Comparison of ENCODE assay signal across 34 cellular contexts in genomic region chr3:180776433-180776832, GRCh38.
"Had no signal": no experiment of that assay in that cellular context is flagged by ENCODE, and none has a peak within 500 bp of the region (broad histone marks: within the 10 kb centered on the region; RNA-seq: fewer than 3 reads in every experiment).

No MANE protein-coding gene starts in this region.

- ATAC-seq: activated CD8-positive, alpha-beta T cell treated with anti-CD3 and anti-CD28 coated beads for 36 hours; activated naive CD4-positive, alpha-beta T cell treated with anti-CD3 and anti-CD28 coated beads, Interleukin-2, amount 50 U/mL, for 72 hours; activated T-cell treated with anti-CD3 and anti-CD28 coated beads, Interleukin-2, amount 50 U/mL, for 4 hours; activated T-cell treated with anti-CD3 and anti-CD28 coated beads, Interleukin-2, amount 50 U/mL, for 72 hours; activated T-helper 17 cell treated with anti-CD3 and anti-CD28 coated beads, Interleukin-2, amount 50 U/mL, for 72 hours; body of pancreas; T-helper 17 cell had no signal

- H3K27me3 Mint-ChIP-seq: activated B cell treated with CpG ODN at 0.5 μM for 24 hours; activated CD4-positive, alpha-beta memory T cell treated with anti-CD3 and anti-CD28 coated beads for 36 hours; activated CD4-positive, alpha-beta T cell treated with anti-CD3 and anti-CD28 coated beads, Interleukin-2, amount 10 ng/mL, durations not matched to agents 24 days and 14 days; activated CD8-positive, alpha-beta T cell treated with anti-CD3 and anti-CD28 coated beads for 36 hours; activated T-helper 17 cell treated with anti-CD3 and anti-CD28 coated beads, Interleukin-2, amount 50 U/mL, for 72 hours; T-helper 17 cell had no signal

- H3K36me3 Mint-ChIP-seq: activated naive CD8-positive, alpha-beta T cell treated with anti-CD3 and anti-CD28 coated beads for 36 hours had no signal

- H3K36me3 ChIP-seq: adrenal gland, brain microvascular endothelial cell, breast epithelium had no signal

- H3K4me3 ChIP-seq: adrenal gland, body of pancreas, breast epithelium had no signal

- H3K4me1 ChIP-seq: adrenal gland, body of pancreas, breast epithelium had no signal

- H3K27me3 ChIP-seq: adrenal gland, body of pancreas, brain microvascular endothelial cell, breast epithelium had no signal

- DNase-seq: activated B cell treated with CpG ODN at 0.5 μM for 24 hours; activated CD4-positive, alpha-beta memory T cell treated with anti-CD3 and anti-CD28 coated beads for 36 hours; activated CD4-positive, alpha-beta T cell treated with anti-CD3 and anti-CD28 coated beads for 4 hours; activated CD4-positive, alpha-beta T cell treated with anti-CD3 and anti-CD28 coated beads, Interleukin-2, amount 10 ng/mL, durations not matched to agents 24 days and 14 days; activated CD4-positive, alpha-beta T cell treated with anti-CD3 and anti-CD28 coated beads, Interleukin-2, amount 50 U/mL, for 1 hour; activated CD4-positive, alpha-beta T cell treated with anti-CD3 and anti-CD28 coated beads, Interleukin-2, amount 50 U/mL, for 4 hours; activated CD4-positive, CD25-positive, alpha-beta regulatory T cell treated with anti-CD3 and anti-CD28 coated beads, Interleukin-2, amount 50 U/mL, for 72 hours; activated CD8-positive, alpha-beta memory T cell treated with anti-CD3 and anti-CD28 coated beads, Interleukin-2, amount 50 U/mL, for 4 hours; activated CD8-positive, alpha-beta T cell treated with anti-CD3 and anti-CD28 coated beads for 36 hours; activated effector memory CD4-positive, alpha-beta T cell treated with anti-CD3 and anti-CD28 coated beads, Interleukin-2, amount 50 U/mL, for 16 hours; activated gamma-delta T cell treated with Interleukin-2 at 50 U/mL for 16 hours; activated naive CD4-positive, alpha-beta T cell; activated naive CD4-positive, alpha-beta T cell treated with anti-CD3 and anti-CD28 coated beads for 36 hours; activated naive CD4-positive, alpha-beta T cell treated with anti-CD3 and anti-CD28 coated beads, Interleukin-2, amount 50 U/mL, for 16 hours; activated naive CD8-positive, alpha-beta T cell treated with anti-CD3 and anti-CD28 coated beads for 36 hours; activated T-cell treated with anti-CD3 and anti-CD28 coated beads for 4 hours; activated T-cell treated with anti-CD3 and anti-CD28 coated beads, Interleukin-2, amount 50 U/mL, for 1 hour; activated T-cell treated with anti-CD3 and anti-CD28 coated beads, Interleukin-2, amount 50 U/mL, for 4 hours; activated T-cell treated with anti-CD3 and anti-CD28 coated beads, Interleukin-2, amount 50 U/mL, for 72 hours; adrenal gland; amniotic stem cell; aorta; body of pancreas; brain microvascular endothelial cell; central memory CD4-positive, alpha-beta T cell; T-helper 17 cell; T-helper 9 cell had no signal

- H3K4me1 Mint-ChIP-seq: activated B cell treated with CpG ODN at 0.5 μM for 24 hours; activated CD4-positive, alpha-beta T cell treated with anti-CD3 and anti-CD28 coated beads, Interleukin-2, amount 10 ng/mL, durations not matched to agents 24 days and 14 days; activated naive CD8-positive, alpha-beta T cell treated with anti-CD3 and anti-CD28 coated beads for 36 hours; activated T-helper 17 cell treated with anti-CD3 and anti-CD28 coated beads, Interleukin-2, amount 50 U/mL, for 72 hours; T-helper 17 cell had no signal

- FAIRE-seq: astrocyte, TTC549 had no signal

- H3K4me3 Mint-ChIP-seq: activated B cell treated with CpG ODN at 0.5 μM for 24 hours; activated CD4-positive, alpha-beta memory T cell treated with anti-CD3 and anti-CD28 coated beads for 36 hours; activated CD4-positive, alpha-beta T cell treated with anti-CD3 and anti-CD28 coated beads, Interleukin-2, amount 10 ng/mL, durations not matched to agents 24 days and 14 days; activated CD8-positive, alpha-beta T cell treated with anti-CD3 and anti-CD28 coated beads for 36 hours; activated naive CD4-positive, alpha-beta T cell treated with anti-CD3 and anti-CD28 coated beads for 36 hours; activated naive CD8-positive, alpha-beta T cell treated with anti-CD3 and anti-CD28 coated beads for 36 hours; activated T-cell treated with anti-CD3 and anti-CD28 coated beads, Interleukin-2, amount 50 U/mL, for 4 hours; activated T-cell treated with anti-CD3 and anti-CD28 coated beads, Interleukin-2, amount 50 U/mL, for 72 hours; activated T-helper 1 cell treated with anti-CD3 and anti-CD28 coated beads, Interleukin-12 subunit alpha, Interleukin-12 subunit beta, Interleukin-2, Interleukin-4 antibody, amounts not matched to agents 30 ng/mL and 10 ng/mL and 1 ng/mL, durations not matched to agents 14 hours and 24 hours and 36 hours; activated T-helper 17 cell treated with anti-CD3 and anti-CD28 coated beads, Interleukin-2, amount 50 U/mL, for 72 hours; T-helper 17 cell had no signal

- H3K27ac Mint-ChIP-seq: activated B cell treated with CpG ODN at 0.5 μM for 24 hours; activated CD4-positive, alpha-beta memory T cell treated with anti-CD3 and anti-CD28 coated beads for 36 hours; activated CD4-positive, alpha-beta T cell treated with anti-CD3 and anti-CD28 coated beads, Interleukin-2, amount 10 ng/mL, durations not matched to agents 24 days and 14 days; activated CD8-positive, alpha-beta T cell treated with anti-CD3 and anti-CD28 coated beads for 36 hours; activated naive CD4-positive, alpha-beta T cell treated with anti-CD3 and anti-CD28 coated beads for 36 hours; activated naive CD4-positive, alpha-beta T cell treated with anti-CD3 and anti-CD28 coated beads, Interleukin-2, amount 50 U/mL, for 72 hours; activated naive CD8-positive, alpha-beta T cell treated with anti-CD3 and anti-CD28 coated beads for 36 hours; activated T-cell treated with anti-CD3 and anti-CD28 coated beads, Interleukin-2, amount 50 U/mL, for 72 hours; activated T-helper 1 cell treated with anti-CD3 and anti-CD28 coated beads, Interleukin-12 subunit alpha, Interleukin-12 subunit beta, Interleukin-2, Interleukin-4 antibody, amounts not matched to agents 30 ng/mL and 10 ng/mL and 1 ng/mL, durations not matched to agents 14 hours and 24 hours and 36 hours; activated T-helper 17 cell treated with anti-CD3 and anti-CD28 coated beads, Interleukin-2, amount 50 U/mL, for 72 hours; T-helper 17 cell had no signal

- H3K27ac ChIP-seq: adrenal gland, body of pancreas, brain microvascular endothelial cell, breast epithelium, VCaP had no signal
